Comparison of ENCODE assay signal across 2 cellular contexts in the genomic region with DNA sequence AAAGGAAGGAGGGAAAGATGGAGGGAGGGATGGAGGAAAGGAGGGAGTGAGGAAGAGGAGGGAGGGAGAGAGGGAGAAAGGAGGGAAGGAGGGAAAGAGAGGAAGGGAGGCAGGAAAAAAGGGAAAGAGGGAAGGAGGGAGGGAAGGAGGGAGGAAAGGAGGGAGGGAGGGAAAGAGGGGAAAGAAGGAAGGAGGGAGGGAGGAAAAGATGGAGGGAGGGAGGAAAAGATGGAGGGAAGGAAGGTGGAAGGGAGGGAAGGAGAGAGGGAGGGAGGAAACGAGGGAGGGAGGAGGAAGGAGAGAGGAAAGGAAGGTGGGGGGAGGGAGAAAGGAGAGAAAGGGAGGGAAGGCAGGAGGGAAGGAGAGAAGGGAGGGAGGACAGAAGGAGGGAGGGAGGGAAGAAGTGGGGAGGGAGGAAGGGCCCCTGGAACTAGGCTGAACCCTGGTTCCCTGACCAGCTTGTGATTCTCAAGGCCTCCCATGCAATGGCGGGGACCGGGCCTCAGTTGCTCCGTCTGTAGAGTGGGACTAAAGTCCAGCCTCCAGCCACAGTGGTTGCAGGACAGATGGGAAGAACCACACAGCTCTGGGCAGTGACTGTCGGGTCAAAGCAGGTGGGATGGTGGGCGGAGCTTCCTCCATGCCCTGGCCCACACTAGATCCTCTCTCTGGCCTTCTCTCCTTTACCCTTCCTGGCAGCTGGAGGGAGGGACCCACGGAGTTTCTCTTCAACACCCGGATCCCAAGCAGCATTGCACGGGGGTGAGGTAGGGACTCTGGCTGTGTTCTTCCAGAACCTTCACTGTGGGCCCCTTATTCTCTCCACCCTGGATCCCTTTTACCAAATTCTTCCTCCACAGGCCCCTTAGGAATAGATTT.
TF ChIP-seq lines count a peak whose summit lies in the region.

No MANE protein-coding gene starts in this region.

TF ChIP-seq in HepG2, 621 proteins besides CTCF, POLR2A, EP300 and RAD21 (continues in another document):
- TF ChIP-seq, protein P1, sequence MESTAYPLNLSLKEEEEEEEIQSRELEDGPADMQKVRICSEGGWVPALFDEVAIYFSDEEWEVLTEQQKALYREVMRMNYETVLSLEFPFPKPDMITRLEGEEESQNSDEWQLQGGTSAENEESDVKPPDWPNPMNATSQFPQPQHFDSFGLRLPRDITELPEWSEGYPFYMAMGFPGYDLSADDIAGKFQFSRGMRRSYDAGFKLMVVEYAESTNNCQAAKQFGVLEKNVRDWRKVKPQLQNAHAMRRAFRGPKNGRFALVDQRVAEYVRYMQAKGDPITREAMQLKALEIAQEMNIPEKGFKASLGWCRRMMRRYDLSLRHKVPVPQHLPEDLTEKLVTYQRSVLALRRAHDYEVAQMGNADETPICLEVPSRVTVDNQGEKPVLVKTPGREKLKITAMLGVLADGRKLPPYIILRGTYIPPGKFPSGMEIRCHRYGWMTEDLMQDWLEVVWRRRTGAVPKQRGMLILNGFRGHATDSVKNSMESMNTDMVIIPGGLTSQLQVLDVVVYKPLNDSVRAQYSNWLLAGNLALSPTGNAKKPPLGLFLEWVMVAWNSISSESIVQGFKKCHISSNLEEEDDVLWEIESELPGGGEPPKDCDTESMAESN (CRISPR knock-in tag; conservative IDR thresholded peaks at IDR 0.05): no peak
- TF ChIP-seq, protein P2, sequence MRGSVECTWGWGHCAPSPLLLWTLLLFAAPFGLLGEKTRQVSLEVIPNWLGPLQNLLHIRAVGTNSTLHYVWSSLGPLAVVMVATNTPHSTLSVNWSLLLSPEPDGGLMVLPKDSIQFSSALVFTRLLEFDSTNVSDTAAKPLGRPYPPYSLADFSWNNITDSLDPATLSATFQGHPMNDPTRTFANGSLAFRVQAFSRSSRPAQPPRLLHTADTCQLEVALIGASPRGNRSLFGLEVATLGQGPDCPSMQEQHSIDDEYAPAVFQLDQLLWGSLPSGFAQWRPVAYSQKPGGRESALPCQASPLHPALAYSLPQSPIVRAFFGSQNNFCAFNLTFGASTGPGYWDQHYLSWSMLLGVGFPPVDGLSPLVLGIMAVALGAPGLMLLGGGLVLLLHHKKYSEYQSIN (CRISPR knock-in tag; IDR thresholded peaks at IDR 0.05; ENCODE audit: borderline replicate concordance): no peak
- no peak for TF ChIP-seq YEATS4 (CRISPR knock-in tag; IDR thresholded peaks at IDR 0.05; ENCODE audit: borderline replicate concordance)
- no peak for TF ChIP-seq U2AF2 (IDR thresholded peaks at IDR 0.05; ENCODE audit: low read depth, low read length)
- TF ChIP-seq, protein P3, sequence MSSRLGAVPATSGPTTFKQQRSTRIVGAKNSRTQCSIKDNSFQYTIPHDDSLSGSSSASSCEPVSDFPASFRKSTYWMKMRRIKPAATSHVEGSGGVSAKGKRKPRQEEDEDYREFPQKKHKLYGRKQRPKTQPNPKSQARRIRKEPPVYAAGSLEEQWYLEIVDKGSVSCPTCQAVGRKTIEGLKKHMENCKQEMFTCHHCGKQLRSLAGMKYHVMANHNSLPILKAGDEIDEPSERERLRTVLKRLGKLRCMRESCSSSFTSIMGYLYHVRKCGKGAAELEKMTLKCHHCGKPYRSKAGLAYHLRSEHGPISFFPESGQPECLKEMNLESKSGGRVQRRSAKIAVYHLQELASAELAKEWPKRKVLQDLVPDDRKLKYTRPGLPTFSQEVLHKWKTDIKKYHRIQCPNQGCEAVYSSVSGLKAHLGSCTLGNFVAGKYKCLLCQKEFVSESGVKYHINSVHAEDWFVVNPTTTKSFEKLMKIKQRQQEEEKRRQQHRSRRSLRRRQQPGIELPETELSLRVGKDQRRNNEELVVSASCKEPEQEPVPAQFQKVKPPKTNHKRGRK (CRISPR knock-in tag; IDR thresholded peaks at IDR 0.05): peak; percentile 99
- TF ChIP-seq CCDC6 (CRISPR knock-in tag; IDR thresholded peaks at IDR 0.05): no peak; the same call in 1 of the 2 replicates
- TF ChIP-seq, protein P4, sequence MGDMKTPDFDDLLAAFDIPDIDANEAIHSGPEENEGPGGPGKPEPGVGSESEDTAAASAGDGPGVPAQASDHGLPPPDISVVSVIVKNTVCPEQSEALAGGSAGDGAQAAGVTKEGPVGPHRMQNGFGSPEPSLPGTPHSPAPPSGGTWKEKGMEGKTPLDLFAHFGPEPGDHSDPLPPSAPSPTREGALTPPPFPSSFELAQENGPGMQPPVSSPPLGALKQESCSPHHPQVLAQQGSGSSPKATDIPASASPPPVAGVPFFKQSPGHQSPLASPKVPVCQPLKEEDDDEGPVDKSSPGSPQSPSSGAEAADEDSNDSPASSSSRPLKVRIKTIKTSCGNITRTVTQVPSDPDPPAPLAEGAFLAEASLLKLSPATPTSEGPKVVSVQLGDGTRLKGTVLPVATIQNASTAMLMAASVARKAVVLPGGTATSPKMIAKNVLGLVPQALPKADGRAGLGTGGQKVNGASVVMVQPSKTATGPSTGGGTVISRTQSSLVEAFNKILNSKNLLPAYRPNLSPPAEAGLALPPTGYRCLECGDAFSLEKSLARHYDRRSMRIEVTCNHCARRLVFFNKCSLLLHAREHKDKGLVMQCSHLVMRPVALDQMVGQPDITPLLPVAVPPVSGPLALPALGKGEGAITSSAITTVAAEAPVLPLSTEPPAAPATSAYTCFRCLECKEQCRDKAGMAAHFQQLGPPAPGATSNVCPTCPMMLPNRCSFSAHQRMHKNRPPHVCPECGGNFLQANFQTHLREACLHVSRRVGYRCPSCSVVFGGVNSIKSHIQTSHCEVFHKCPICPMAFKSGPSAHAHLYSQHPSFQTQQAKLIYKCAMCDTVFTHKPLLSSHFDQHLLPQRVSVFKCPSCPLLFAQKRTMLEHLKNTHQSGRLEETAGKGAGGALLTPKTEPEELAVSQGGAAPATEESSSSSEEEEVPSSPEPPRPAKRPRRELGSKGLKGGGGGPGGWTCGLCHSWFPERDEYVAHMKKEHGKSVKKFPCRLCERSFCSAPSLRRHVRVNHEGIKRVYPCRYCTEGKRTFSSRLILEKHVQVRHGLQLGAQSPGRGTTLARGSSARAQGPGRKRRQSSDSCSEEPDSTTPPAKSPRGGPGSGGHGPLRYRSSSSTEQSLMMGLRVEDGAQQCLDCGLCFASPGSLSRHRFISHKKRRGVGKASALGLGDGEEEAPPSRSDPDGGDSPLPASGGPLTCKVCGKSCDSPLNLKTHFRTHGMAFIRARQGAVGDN (CRISPR knock-in tag; IDR thresholded peaks at IDR 0.05): peak; percentile 46; the same call in 1 of the 2 replicates
- no peak for TF ChIP-seq ZNF562 (CRISPR knock-in tag; IDR thresholded peaks at IDR 0.05; ENCODE audit: borderline replicate concordance)
- 0 out of 2 replicates have a peak, but pooled peaks have one; percentile 52 for TF ChIP-seq ZIK1 (CRISPR knock-in tag; IDR thresholded peaks at IDR 0.05; ENCODE audit: borderline replicate concordance, low read depth)
- no peak for TF ChIP-seq ZNF567 (CRISPR knock-in tag; IDR thresholded peaks at IDR 0.05; ENCODE audit: borderline replicate concordance)
- no peak for TF ChIP-seq EEA1 (CRISPR knock-in tag; IDR thresholded peaks at IDR 0.05; ENCODE audit: borderline replicate concordance)

TF ChIP-seq in endothelial cell of umbilical vein, 7 proteins besides CTCF, POLR2A, EP300 and RAD21:
- TF ChIP-seq FOS (IDR thresholded peaks at IDR 0.05; ENCODE audit: borderline replicate concordance, insufficient read depth, low read length) (no peak), MYC (IDR thresholded peaks at IDR 0.05; ENCODE audit: low read depth, low read length) (no peak), JUN (IDR thresholded peaks at IDR 0.05; ENCODE audit: borderline replicate concordance, insufficient read depth, insufficient read length, low read depth) (no peak), GATA2 (IDR thresholded peaks at IDR 0.05; ENCODE audit: insufficient read depth, insufficient read length, low read depth, low read length) (no peak), POLR2AphosphoS5 (IDR thresholded peaks at IDR 0.05; ENCODE audit: insufficient read depth, low read depth, low read length) (no peak), EZH2 (IDR thresholded peaks at IDR 0.05; ENCODE audit: borderline replicate concordance, low read depth, low read length, severe bottlenecking) (no peak)
- TF ChIP-seq, protein P5, sequence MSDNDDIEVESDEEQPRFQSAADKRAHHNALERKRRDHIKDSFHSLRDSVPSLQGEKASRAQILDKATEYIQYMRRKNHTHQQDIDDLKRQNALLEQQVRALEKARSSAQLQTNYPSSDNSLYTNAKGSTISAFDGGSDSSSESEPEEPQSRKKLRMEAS (IDR thresholded peaks at IDR 0.05; ENCODE audit: insufficient read depth, insufficient read length): no peak
